17 cellular contexts compared by ENCODE assay signal in the genomic region with DNA sequence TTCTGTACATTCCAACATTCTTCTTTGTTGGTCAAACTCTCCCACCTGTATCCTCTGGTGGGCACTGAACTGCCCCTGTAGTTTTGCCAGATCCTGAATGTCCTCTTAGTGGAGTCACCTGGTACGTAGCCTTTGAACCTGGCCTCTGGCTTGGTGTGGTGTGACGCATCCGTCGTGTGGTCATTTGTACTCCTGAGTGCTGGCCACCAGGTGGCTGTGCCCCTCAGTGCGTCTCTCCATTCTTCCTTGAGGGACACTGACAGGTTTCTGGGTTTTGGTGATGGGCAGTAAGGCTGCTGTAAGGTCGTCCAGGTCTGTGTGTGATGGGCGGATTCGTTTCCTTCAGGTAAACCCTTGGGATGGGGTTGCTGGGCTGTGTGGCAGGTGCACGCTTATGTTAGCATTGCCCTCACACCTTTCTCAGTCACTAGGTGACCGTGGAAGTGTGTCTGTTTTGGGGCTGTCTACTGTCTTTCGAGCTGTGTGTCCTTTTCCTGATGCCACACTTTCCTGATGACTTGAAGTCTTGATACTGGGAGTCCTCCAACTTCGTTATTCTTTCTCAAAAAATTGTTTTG. TPM values are rescaled to one million over a fixed set of nuclear protein-coding genes. Genes with fewer than 3 reads are reported as not detected.
DNase-seq lines count a peak whose midpoint lies in the region; ATAC-seq, FAIRE-seq and TF ChIP-seq lines count a peak whose summit lies in the region.
"Had no signal": no experiment of that assay in that cellular context is flagged by ENCODE, and none has a peak within 500 bp of the region (broad histone marks: within the 10 kb centered on the region; RNA-seq: fewer than 3 reads in every experiment).

No MANE protein-coding gene starts in this region.

- peaks cover 35% of the 10 kb centered on the region for H3K4me1 Mint-ChIP-seq in T-helper 2 cell treated with Interferon-gamma antibody and Interleukin-4, amounts not matched to agents 5 μg/mL and 100 μg/mL, for 36 hours (ENCODE audit: low read depth)
- H3K4me1 Mint-ChIP-seq in naive thymus-derived CD4-positive, alpha-beta T cell = peaks cover 22 to 52% (median 46%) of the 10 kb centered on the region in 7 donors
- H3K4me1 Mint-ChIP-seq: neural crest cell had no signal

- FAIRE-seq in bronchial epithelial cell (lab: Jason Lieb, UNC) = peak; percentile 43
- FAIRE-seq: A204.1 had no signal

- intact Hi-C loops in naive thymus-derived CD4-positive, alpha-beta T cell (cut with micrococcal nuclease) = no loop called here

- CTCF ChIA-PET in HEK293 (lab: Yijun Ruan, JAX) = interaction anchor here (0.6 to 1.9 kb wide), 4 partner anchors 9 to 137 kb away, joined by 3 to 6 read pairs (median 5); no protein-coding TSS in a partner anchor
- CTCF ChIA-PET in naive thymus-derived CD4-positive, alpha-beta T cell (lab: Charles Lee) = interaction anchor here (1.2 kb wide), 1 partner anchor 8 kb away, joined by 4 read pairs; no protein-coding TSS in a partner anchor

- POLR2A ChIA-PET in HEK293 (lab: Yijun Ruan, JAX) = interaction anchor here (0.7 kb wide), 2 partner anchors 14 to 23 kb away, joined by 3 read pairs; a partner anchor contains a TSS
- POLR2A ChIA-PET in naive thymus-derived CD4-positive, alpha-beta T cell (lab: Charles Lee) = interaction anchor here (0.7 kb wide), 1 partner anchor 215 kb away, joined by 3 read pairs; no protein-coding TSS in a partner anchor

- TF ChIP-seq CTCF in HEK293 (tag by site-specific recombination; IDR thresholded peaks at IDR 0.05) (peak; percentile 27; the same call in 1 of the 2 replicates), bronchial epithelial cell (IDR thresholded peaks at IDR 0.05; ENCODE audit: insufficient read depth, low read length, severe bottlenecking) (no peak), foreskin keratinocyte (conservative IDR thresholded peaks at IDR 0.05) (no peak)

- H3K36me3 ChIP-seq in HEK293 (ENCODE audit: control insufficient read depth in 2 of 2, insufficient read depth in 1 of 2, low read length in 2 of 2) = peaks cover 36 to 98% of the 10 kb centered on the region in 2 experiments
- peaks cover 41% of the 10 kb centered on the region for H3K36me3 ChIP-seq in bronchial epithelial cell (ENCODE audit: control insufficient read depth, insufficient read depth, low read length)
- H3K36me3 ChIP-seq in naive thymus-derived CD4-positive, alpha-beta T cell (ENCODE audit: control insufficient read depth in 2 of 3, insufficient read depth in 3 of 3, low read length in 3 of 3) = peaks cover 0 to 38% (median 6%) of the 10 kb centered on the region in 3 experiments

- H3K4me1 ChIP-seq in HEK293 (ENCODE audit: control insufficient read depth, insufficient read depth, low read length) (no peaks in the 10 kb centered on the region), foreskin keratinocyte (peaks cover 12% of the 10 kb centered on the region)
- peaks cover 24 to 29% of the 10 kb centered on the region in 2 donors for H3K4me1 ChIP-seq in naive thymus-derived CD4-positive, alpha-beta T cell (ENCODE audit: control insufficient read depth in 2 of 2, insufficient read depth in 2 of 2, low read length in 2 of 2)

- H3K9me3 ChIP-seq in HEK293 (ENCODE audit: control insufficient read depth, insufficient read depth, low read depth, low read length) = no peaks in the 10 kb centered on the region
- no peaks in the 10 kb centered on the region for H3K9me3 ChIP-seq in naive thymus-derived CD4-positive, alpha-beta T cell (ENCODE audit: control insufficient read depth in 2 of 3, low read length in 3 of 3)
- H3K9me3 ChIP-seq: left lung had no signal

- ATAC-seq in naive thymus-derived CD4-positive, alpha-beta T cell = no peak
- ATAC-seq in foreskin keratinocyte = no peak
- ATAC-seq: left lung had no signal

- peaks cover 52% of the 10 kb centered on the region for H3K36me3 Mint-ChIP-seq in T-helper 2 cell treated with Interferon-gamma antibody and Interleukin-4, amounts not matched to agents 5 μg/mL and 100 μg/mL, for 36 hours (ENCODE audit: low read depth)
- H3K36me3 Mint-ChIP-seq in naive thymus-derived CD4-positive, alpha-beta T cell = peaks cover 0 to 23% (median 7%) of the 10 kb centered on the region in 5 donors

- H3K27ac ChIP-seq in HEK293 (ENCODE audit: extremely low read depth, low read depth, low read length) (no peak overlapping the region), foreskin keratinocyte (no peak overlapping the region)
- H3K27ac ChIP-seq in naive thymus-derived CD4-positive, alpha-beta T cell (ENCODE audit: low read depth, low read length) = no peak overlapping the region
- H3K27ac ChIP-seq: left lung had no signal

- H3K4me3 ChIP-seq in HEK293 (ENCODE audit: low read depth, low read length) (no peak overlapping the region), bronchial epithelial cell (ENCODE audit: low read depth, low read length) (no peak overlapping the region)
- no peak overlapping the region for H3K4me3 ChIP-seq in naive thymus-derived CD4-positive, alpha-beta T cell (ENCODE audit: low read length)
- H3K4me3 ChIP-seq: left lung had no signal

- H3K4me3 Mint-ChIP-seq in T-helper 2 cell treated with Interferon-gamma antibody and Interleukin-4, amounts not matched to agents 5 μg/mL and 100 μg/mL, for 36 hours = no peak overlapping the region
- peak overlapping the region in 2 of 10 donors; percentile 29 to 39 for H3K4me3 Mint-ChIP-seq in naive thymus-derived CD4-positive, alpha-beta T cell
- H3K4me3 Mint-ChIP-seq: neural crest cell, type B pancreatic cell had no signal

- H3K27me3 Mint-ChIP-seq in T-helper 2 cell treated with Interferon-gamma antibody and Interleukin-4, amounts not matched to agents 5 μg/mL and 100 μg/mL, for 36 hours (ENCODE audit: low read depth) = no peaks in the 10 kb centered on the region
- H3K27me3 Mint-ChIP-seq in naive thymus-derived CD4-positive, alpha-beta T cell = no peaks in the 10 kb centered on the region
- H3K27me3 Mint-ChIP-seq: type B pancreatic cell had no signal

- H3K9me3 Mint-ChIP-seq in T-helper 2 cell treated with Interferon-gamma antibody and Interleukin-4, amounts not matched to agents 5 μg/mL and 100 μg/mL, for 36 hours = no peaks in the 10 kb centered on the region
- no peaks in the 10 kb centered on the region for H3K9me3 Mint-ChIP-seq in naive thymus-derived CD4-positive, alpha-beta T cell
- H3K9me3 Mint-ChIP-seq: neural crest cell, type B pancreatic cell had no signal

- DNase-seq in T-helper 2 cell treated with Interferon-gamma antibody and Interleukin-4, amounts not matched to agents 5 μg/mL and 100 μg/mL, for 36 hours (ENCODE audit: low spot score) = no peak
- DNase-seq in T-helper 2 cell (no peak), bronchial epithelial cell (ENCODE audit: low read depth) (no peak), medulla oblongata (ENCODE audit: extremely low spot score) (no peak), NCI-H82 (lab: John Stamatoyannopoulos, UW) (no peak), foreskin keratinocyte (no peak)
- DNase-seq in naive thymus-derived CD4-positive, alpha-beta T cell = no peak
- DNase-seq: COR-L47; NCI-H1048; SIG-M5; stimulated activated CD4-positive, alpha-beta T cell treated with anti-CD3 and anti-CD28 coated beads, Interleukin-2, amount 100 ng/mL, for 48 hours had no signal

- H3K27me3 ChIP-seq in bronchial epithelial cell (ENCODE audit: control insufficient read depth, insufficient read depth, low read length) (no peaks in the 10 kb centered on the region), foreskin keratinocyte (no peaks in the 10 kb centered on the region)
- no peaks in the 10 kb centered on the region for H3K27me3 ChIP-seq in naive thymus-derived CD4-positive, alpha-beta T cell (ENCODE audit: control insufficient read depth in 2 of 2, insufficient read depth in 2 of 2, low read length in 2 of 2)
- H3K27me3 ChIP-seq: left lung had no signal

- H3K27ac Mint-ChIP-seq in T-helper 2 cell treated with Interferon-gamma antibody and Interleukin-4, amounts not matched to agents 5 μg/mL and 100 μg/mL, for 36 hours = peak overlapping the region; percentile 58
- peak overlapping the region; percentile 59 to 97 (median 85) for H3K27ac Mint-ChIP-seq in naive thymus-derived CD4-positive, alpha-beta T cell
- H3K27ac Mint-ChIP-seq: type B pancreatic cell had no signal

TF ChIP-seq in HEK293, 187 proteins besides CTCF, POLR2A, EP300 and RAD21 (continues in another document):
- TF ChIP-seq ZNF132 (tag by site-specific recombination; IDR thresholded peaks at IDR 0.05; ENCODE audit: borderline replicate concordance) = no peak
- no peak for TF ChIP-seq FEZF1 (tag by site-specific recombination; IDR thresholded peaks at IDR 0.05)
- TF ChIP-seq ZNF391 (tag by site-specific recombination; IDR thresholded peaks at IDR 0.05; ENCODE audit: borderline replicate concordance, low read depth) = no peak
- TF ChIP-seq IKZF3 (tag by site-specific recombination; IDR thresholded peaks at IDR 0.05) = no peak

RNA-seq across cellular contexts. Expression of a gene that starts 13.6 kb away (rescaled TPM):
- total RNA-seq in bronchial epithelial cell = 147 and 263 TPM in 2 replicates
- 100 to 1,000 TPM in 1 of 5 experiments, 10 to 100 TPM in 4; 50.4 to 224 (median 74.8) TPM for total RNA-seq in naive thymus-derived CD4-positive, alpha-beta T cell
- polyA plus RNA-seq in naive thymus-derived CD4-positive, alpha-beta T cell = 10 to 100 TPM; 86.1 to 90.6 TPM
- total RNA-seq in foreskin keratinocyte = 319 and 387 TPM in 2 replicates
- polyA plus RNA-seq in foreskin keratinocyte = 374 and 452 TPM in 2 replicates

RNA-seq across cellular contexts. Expression of a gene that starts 14.7 kb away (rescaled TPM):
- total RNA-seq in bronchial epithelial cell = 37.9 and 40.7 TPM in 2 replicates
- total RNA-seq in naive thymus-derived CD4-positive, alpha-beta T cell = 100 to 1,000 TPM in 2 of 5 experiments, 10 to 100 TPM in 3; 92.0 to 134 (median 95.8) TPM
- polyA plus RNA-seq in naive thymus-derived CD4-positive, alpha-beta T cell = 10 to 100 TPM; 30.0 to 44.5 TPM
- 41.2 and 49.5 TPM in 2 replicates for total RNA-seq in foreskin keratinocyte
- 43.7 and 48.2 TPM in 2 replicates for polyA plus RNA-seq in foreskin keratinocyte

RNA-seq across cellular contexts. Expression of a gene that starts 22.3 kb away (rescaled TPM):
- total RNA-seq in bronchial epithelial cell (30.5 and 39.8 TPM in 2 replicates), foreskin keratinocyte (30.4 and 31.7 TPM in 2 replicates)
- total RNA-seq in naive thymus-derived CD4-positive, alpha-beta T cell = 10 to 100 TPM; 33.4 to 63.6 (median 41.1) TPM
- 1 to 10 TPM; 4.1 to 6.1 TPM for polyA plus RNA-seq in naive thymus-derived CD4-positive, alpha-beta T cell
- 13.5 and 13.7 TPM in 2 replicates for polyA plus RNA-seq in foreskin keratinocyte

RNA-seq across cellular contexts. Expression of a gene that starts 29.3 kb away (rescaled TPM):
- total RNA-seq in bronchial epithelial cell = 4.1 and 6.6 TPM in 2 replicates
- 10 to 100 TPM; 63.4 to 88.5 (median 79.2) TPM for total RNA-seq in naive thymus-derived CD4-positive, alpha-beta T cell
- 1 to 10 TPM in 1 of 2 donors, under 1 TPM in 1; 0.95 to 4.3 TPM for polyA plus RNA-seq in naive thymus-derived CD4-positive, alpha-beta T cell
- 23.1 and 28.9 TPM in 2 replicates for total RNA-seq in foreskin keratinocyte
- polyA plus RNA-seq in foreskin keratinocyte = 34.4 and 41.0 TPM in 2 replicates

RNA-seq across cellular contexts. Expression of a gene that starts 48.6 kb away (rescaled TPM):
- total RNA-seq in bronchial epithelial cell (not detected in 2 replicates), foreskin keratinocyte (not detected in 2 replicates)
- not detected for total RNA-seq in naive thymus-derived CD4-positive, alpha-beta T cell
- not detected for polyA plus RNA-seq in naive thymus-derived CD4-positive, alpha-beta T cell
- not detected in 2 replicates for polyA plus RNA-seq in foreskin keratinocyte
- total RNA-seq: G401 had no signal
